Comparison of ENCODE assay signal across 1 cellular context in the genomic region with DNA sequence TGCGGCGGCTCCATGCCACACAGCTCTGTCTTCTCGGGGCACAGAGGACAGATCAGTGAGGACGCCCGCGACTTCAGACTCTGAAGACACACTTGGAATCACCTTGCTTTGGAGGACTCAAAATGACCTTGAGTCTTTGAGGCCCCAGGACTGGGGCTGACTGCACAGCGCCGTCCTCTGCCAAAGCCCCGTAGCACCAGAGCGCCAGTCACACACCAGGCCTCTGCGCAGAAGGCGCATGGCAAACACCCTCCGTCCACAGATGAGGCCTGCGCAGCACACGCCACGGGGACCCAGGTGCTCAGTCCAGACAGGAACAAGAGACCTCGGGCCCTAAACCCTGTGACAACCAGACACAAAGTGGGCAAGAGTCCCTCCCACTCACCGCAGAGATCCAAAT.
TF ChIP-seq lines count a peak whose summit lies in the region.

No MANE protein-coding gene starts in this region.

TF ChIP-seq in H1, 55 proteins besides CTCF, POLR2A, EP300 and RAD21:
- TF ChIP-seq NANOG (IDR thresholded peaks at IDR 0.05; ENCODE audit: insufficient read depth, low read depth, low read length, poor library complexity, severe bottlenecking) (no peak), RBBP5 (IDR thresholded peaks at IDR 0.05; ENCODE audit: borderline replicate concordance, low read depth, low read length) (no peak), CBX5 (IDR thresholded peaks at IDR 0.05; ENCODE audit: low read depth, low read length) (no peak)
TF ChIP-seq in H1: peak in this region for 0.
